ENCODE assay signal across 1 cellular context in genomic region chr5:36870399-36871040, GRCh38.
TF ChIP-seq lines count a peak whose summit lies in the region.

No MANE protein-coding gene starts in this region.

TF ChIP-seq in GM12878, 131 proteins besides CTCF, POLR2A, EP300 and RAD21 (continued from another document and continues in another):
- no peak for TF ChIP-seq CEBPZ (IDR thresholded peaks at IDR 0.05; ENCODE audit: low read depth, low read length)
- no peak for TF ChIP-seq E2F8 (IDR thresholded peaks at IDR 0.05; ENCODE audit: low read depth, partially characterized antibody)
- peak; percentile 44; the same call in 1 of the 2 replicates for TF ChIP-seq GABPA (IDR thresholded peaks at IDR 0.05; ENCODE audit: low read depth)
- no peak for TF ChIP-seq MEF2B (IDR thresholded peaks at IDR 0.05; ENCODE audit: partially characterized antibody, poor library complexity, severe bottlenecking)
- no peak for TF ChIP-seq ZNF274 (IDR thresholded peaks at IDR 0.05; ENCODE audit: insufficient read depth, insufficient read length)
- TF ChIP-seq JUND (IDR thresholded peaks at IDR 0.05; ENCODE audit: low read depth, low read length), result no peak
- TF ChIP-seq BHLHE40 (IDR thresholded peaks at IDR 0.05; ENCODE audit: borderline replicate concordance in 1 of 2, low read depth in 2 of 2, low read length in 1 of 2), result 0 out of 4 replicates have a peak, but pooled peaks of 1 of the 2 experiments have one; percentile 10
- TF ChIP-seq NBN (IDR thresholded peaks at IDR 0.05), result no peak
- TF ChIP-seq CUX1 (IDR thresholded peaks at IDR 0.05; ENCODE audit: insufficient replicate concordance, low read depth, low read length), result no peak
- no peak for TF ChIP-seq TAF1 (IDR thresholded peaks at IDR 0.05; ENCODE audit: borderline replicate concordance, low read depth, low read length)
- TF ChIP-seq SMAD5 (IDR thresholded peaks at IDR 0.05; ENCODE audit: low read depth), result no peak
- TF ChIP-seq RB1 (IDR thresholded peaks at IDR 0.05; ENCODE audit: borderline replicate concordance), result no peak
- TF ChIP-seq RAD51 (IDR thresholded peaks at IDR 0.05), result peak; percentile 76
- TF ChIP-seq ZNF592 (IDR thresholded peaks at IDR 0.05), result peak; percentile 62; the same call in 1 of the 2 replicates
- TF ChIP-seq CBFB (IDR thresholded peaks at IDR 0.05; ENCODE audit: low read depth), result no peak
- TF ChIP-seq KDM1A (IDR thresholded peaks at IDR 0.05; ENCODE audit: borderline replicate concordance), result no peak
- TF ChIP-seq SUZ12 (IDR thresholded peaks at IDR 0.05; ENCODE audit: unreplicated experiment), result no peak
- no peak for TF ChIP-seq USF1 (IDR thresholded peaks at IDR 0.05; ENCODE audit: borderline replicate concordance, extremely low read length, insufficient read depth, low read depth, low read length)
- no peak for TF ChIP-seq PML (IDR thresholded peaks at IDR 0.05; ENCODE audit: low read length)
- no peak for TF ChIP-seq STAT3 (IDR thresholded peaks at IDR 0.05; ENCODE audit: low read depth, low read length)
- 0 out of 2 replicates have a peak, but pooled peaks have one; percentile 60 for TF ChIP-seq IRF4 (IDR thresholded peaks at IDR 0.05; ENCODE audit: low read depth, low read length)
- peak; percentile 22; the same call in 1 of the 2 replicates for TF ChIP-seq MTA2 (IDR thresholded peaks at IDR 0.05; ENCODE audit: low read depth)
- no peak for TF ChIP-seq WRNIP1 (IDR thresholded peaks at IDR 0.05; ENCODE audit: borderline replicate concordance, low read depth, low read length)
- no peak for TF ChIP-seq BCL11A (IDR thresholded peaks at IDR 0.05; ENCODE audit: low read depth, low read length)
- TF ChIP-seq JUNB (IDR thresholded peaks at IDR 0.05), result peak; percentile 63
- TF ChIP-seq NFIC (IDR thresholded peaks at IDR 0.05; ENCODE audit: low read depth, low read length), result 0 out of 2 replicates have a peak, but pooled peaks have one; percentile 32
- no peak for TF ChIP-seq LARP7 (IDR thresholded peaks at IDR 0.05)
- peak; percentile 42; the same call in 1 of the 2 replicates for TF ChIP-seq RELB (IDR thresholded peaks at IDR 0.05; ENCODE audit: low read depth)
- no peak for TF ChIP-seq FOS (IDR thresholded peaks at IDR 0.05; ENCODE audit: borderline replicate concordance, extremely low read depth, insufficient read length)
- peak; percentile 67; the same call in 1 of the 2 replicates for TF ChIP-seq SMC3 (IDR thresholded peaks at IDR 0.05; ENCODE audit: borderline replicate concordance, low read length)
- no peak for TF ChIP-seq MTA3 (IDR thresholded peaks at IDR 0.05; ENCODE audit: borderline replicate concordance, low read length)
- TF ChIP-seq RUNX3 (IDR thresholded peaks at IDR 0.05; ENCODE audit: low read length), result peak; percentile 15; the same call in 1 of the 2 replicates
- TF ChIP-seq GATAD2B (conservative IDR thresholded peaks at IDR 0.05; ENCODE audit: low read depth), result no peak
- TF ChIP-seq REST (IDR thresholded peaks at IDR 0.05; ENCODE audit: low read depth, low read length), result no peak
- no peak for TF ChIP-seq YY1 (IDR thresholded peaks at IDR 0.05; ENCODE audit: low read depth, low read length)
